In the genomic region with DNA sequence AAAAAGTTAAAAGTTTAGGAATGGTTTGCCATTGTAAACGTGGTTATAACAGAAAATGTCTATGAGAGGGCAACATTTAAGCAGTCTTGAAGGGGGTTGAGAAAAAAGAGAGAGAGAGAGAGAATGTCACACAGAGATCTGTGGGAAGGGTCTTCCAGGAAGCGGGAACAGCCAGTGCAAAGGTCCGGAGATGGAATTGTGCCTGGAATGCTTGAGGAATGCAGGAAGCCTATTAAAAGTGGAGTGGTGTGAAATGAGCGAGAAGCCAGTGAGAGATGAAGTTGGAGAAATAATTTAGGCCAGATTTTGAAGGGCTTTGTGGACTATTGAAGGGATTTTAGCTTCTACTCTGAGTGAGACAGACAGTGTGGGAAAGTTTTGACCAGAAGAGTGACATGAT, we compare ENCODE assay signal across 16 cellular contexts.
A peak's percentile ranks its signal among the peaks of the same experiment; 100 is the strongest.
DNase-seq lines count a peak whose midpoint lies in the region; TF ChIP-seq lines count a peak whose summit lies in the region.
"Had no signal": no experiment of that assay in that cellular context is flagged by ENCODE, and none has a peak within 500 bp of the region (broad histone marks: within the 10 kb centered on the region; RNA-seq: fewer than 3 reads in every experiment).

No MANE protein-coding gene starts in this region.

- H3K27ac ChIP-seq in 22Rv1 = no peak overlapping the region
- H3K27ac ChIP-seq: A549; BLaER1 treated with 17β-estradiol and CSF1 and Interleukin-3, amounts not matched to agents 10 nM and 100 nM; C4-2B had no signal

- TF ChIP-seq CTCF in 22Rv1 (IDR thresholded peaks at IDR 0.05) = 0 out of 2 replicates have a peak, but pooled peaks have one; percentile 1

- DNase-seq in EH (ENCODE audit: low read depth) (peak; percentile 19), islet precursor cell (peak; percentile 62), HuH-7.5 (ENCODE audit: low spot score) (no peak), NOMO-1 (lab: John Stamatoyannopoulos, UW; ENCODE audit: unreplicated experiment in 2 of 2) (no peak), foreskin melanocyte (no peak)
- DNase-seq: AML-193; Caco-2; Calu3; CD4-positive, alpha-beta T cell; CD8-positive, alpha-beta T cell; DND-41; GF-D8 had no signal

Comparison
In these comparisons a context has a peak if more than half of its experiments do, and no peak if none do; other contexts are left out.
1. DNase-seq: peak in EH (single experiment) and islet precursor cell (single experiment); none in HuH-7.5 (single experiment), NOMO-1 (0 of 2) and foreskin melanocyte (single experiment).